In the genomic region with DNA sequence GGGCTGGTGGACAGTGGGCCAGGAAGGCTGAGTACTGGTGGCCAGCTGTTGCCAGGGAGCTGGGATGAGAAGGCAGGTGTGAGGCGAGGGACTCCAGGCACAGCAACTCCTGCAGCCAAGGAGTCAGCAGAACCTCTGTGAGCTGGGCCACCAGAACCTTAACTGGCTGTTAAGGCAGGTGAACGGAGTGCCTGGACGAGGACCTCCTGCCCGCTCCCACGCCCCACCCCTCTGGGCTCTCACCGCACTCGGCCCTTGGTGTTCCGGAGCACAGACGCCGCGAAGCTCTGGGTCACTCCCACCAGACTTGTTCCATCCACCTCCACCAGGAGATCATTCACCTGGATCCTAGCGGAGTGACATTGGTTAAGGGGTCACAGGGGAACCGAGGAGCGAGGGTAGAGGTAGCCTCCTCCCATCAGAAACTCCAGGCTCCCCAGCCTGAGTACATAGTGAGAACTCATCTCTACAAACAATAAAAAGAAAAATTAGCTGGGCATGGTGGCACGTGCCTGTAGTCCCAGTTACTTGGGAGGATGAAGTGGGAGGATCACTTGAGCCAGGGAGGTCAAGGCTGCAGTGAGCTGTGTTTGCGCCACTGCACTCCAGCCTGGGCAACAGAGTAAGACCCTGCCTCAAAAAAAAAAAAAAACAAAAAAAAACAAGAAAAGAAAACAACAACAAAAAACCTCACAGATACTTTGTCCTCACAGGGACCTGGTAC, we compare ENCODE assay signal across 12 cellular contexts. TPM values are rescaled to one million over a fixed set of nuclear protein-coding genes. Genes with fewer than 3 reads are reported as not detected.
A peak's percentile ranks its signal among the peaks of the same experiment; 100 is the strongest.
DNase-seq lines count a peak whose midpoint lies in the region; TF ChIP-seq lines count a peak whose summit lies in the region.
"Had no signal": no experiment of that assay in that cellular context is flagged by ENCODE, and none has a peak within 500 bp of the region (broad histone marks: within the 10 kb centered on the region; RNA-seq: fewer than 3 reads in every experiment).

No MANE protein-coding gene starts in this region.

- no peak for DNase-seq in activated T-cell treated with anti-CD3 and anti-CD28 coated beads, Interleukin-2, amount 50 U/mL, for 24 hours
- DNase-seq in activated T-cell treated with anti-CD3 and anti-CD28 coated beads, Interleukin-2, amount 50 U/mL, for 1 hour: no peak
- DNase-seq in esophagus squamous epithelium (lab: John Stamatoyannopoulos, UW) (no peak), spleen (no peak), AML-193 (lab: John Stamatoyannopoulos, UW) (no peak), WERI-Rb-1 (no peak), NCI-H446 treated with DMSO at 0.1 percent for 48 hours (lab: John Stamatoyannopoulos, UW) (no peak)
- DNase-seq: stimulated activated CD4-positive, alpha-beta T cell treated with anti-CD3 and anti-CD28 coated beads, Interleukin-15, amount 100 ng/mL, for 24 hours had no signal

- H3K36me3 Mint-ChIP-seq in activated T-cell treated with anti-CD3 and anti-CD28 coated beads, Interleukin-2, amount 50 U/mL, for 24 hours (ENCODE audit: low read depth): peaks cover 99% of the 10 kb centered on the region

- 82 to 86% methylated on average over 3 to 6 of the region's 16 CpGs for WGBS in esophagus squamous epithelium, 2 donors
- WGBS in spleen, 5 donors: 83 to 91% (median 85%) methylated on average over 6 to 16 of the region's 16 CpGs

- peaks cover 32 to 68% (median 48%) of the 10 kb centered on the region in 3 donors for H3K4me1 ChIP-seq in esophagus squamous epithelium
- H3K4me1 ChIP-seq in spleen: peaks cover 44 to 79% (median 71%) of the 10 kb centered on the region in 6 donors
- H3K4me1 ChIP-seq: pancreas had no signal

- intact Hi-C loops in esophagus squamous epithelium (cut with DNase I) (no loop called here), spleen (cut with DNase I; ENCODE audit: low total_unique reads) (no loop called here)

- TF ChIP-seq CTCF in VCaP (conservative IDR thresholded peaks at IDR 0.05) (no peak), esophagus squamous epithelium (IDR thresholded peaks at IDR 0.05) (no peak), spleen (IDR thresholded peaks at IDR 0.05 in 8 of 11, conservative IDR thresholded peaks at IDR 0.05 in 3 of 11) (no peak), WERI-Rb-1 (IDR thresholded peaks at IDR 0.05; ENCODE audit: low read depth, low read length) (no peak)

- no peaks in the 10 kb centered on the region for H3K27me3 Mint-ChIP-seq in activated T-cell treated with anti-CD3 and anti-CD28 coated beads, Interleukin-2, amount 50 U/mL, for 24 hours

- H3K27ac Mint-ChIP-seq in activated T-cell treated with anti-CD3 and anti-CD28 coated beads, Interleukin-2, amount 50 U/mL, for 24 hours: peak overlapping the region; percentile 82

- no peaks in the 10 kb centered on the region for H3K27me3 ChIP-seq in esophagus squamous epithelium
- no peaks in the 10 kb centered on the region for H3K27me3 ChIP-seq in spleen (replicated peaks in 1 of 7)
- H3K27me3 ChIP-seq in WERI-Rb-1 (ENCODE audit: insufficient read depth, low read depth, severe bottlenecking): no peaks in the 10 kb centered on the region
- H3K27me3 ChIP-seq: pancreas, vagina had no signal

- H3K9me3 Mint-ChIP-seq in activated T-cell treated with anti-CD3 and anti-CD28 coated beads, Interleukin-2, amount 50 U/mL, for 24 hours: no peaks in the 10 kb centered on the region

- peak overlapping the region; percentile 18 for H3K4me3 Mint-ChIP-seq in activated T-cell treated with anti-CD3 and anti-CD28 coated beads, Interleukin-2, amount 50 U/mL, for 24 hours

- H3K4me3 ChIP-seq in esophagus squamous epithelium: no peak overlapping the region
- peak overlapping the region in 1 of 8 donors; percentile 33 for H3K4me3 ChIP-seq in spleen
- no peak overlapping the region for H3K4me3 ChIP-seq in WERI-Rb-1 (ENCODE audit: low read depth, low read length)
- H3K4me3 ChIP-seq: pancreas had no signal

- H3K27ac ChIP-seq in VCaP (peak overlapping the region; percentile 52), esophagus squamous epithelium (peak overlapping the region in 3 of 4 donors; percentile 26 to 54 (median 39)), spleen (peak overlapping the region in 7 of 8 donors; percentile 5 to 75 (median 54)), WERI-Rb-1 (no peak overlapping the region)
- H3K27ac ChIP-seq: pancreas, vagina had no signal

- no peaks in the 10 kb centered on the region for H3K9me3 ChIP-seq in esophagus squamous epithelium
- no peaks in the 10 kb centered on the region for H3K9me3 ChIP-seq in spleen
- H3K9me3 ChIP-seq in WERI-Rb-1 (ENCODE audit: severe bottlenecking): no peaks in the 10 kb centered on the region
- H3K9me3 ChIP-seq: pancreas, vagina had no signal

- TF ChIP-seq POLR2A in esophagus squamous epithelium (IDR thresholded peaks at IDR 0.05) (no peak), spleen (IDR thresholded peaks at IDR 0.05) (no peak)

- H3K36me3 ChIP-seq in esophagus squamous epithelium (peaks cover 49 to 93% (median 74%) of the 10 kb centered on the region in 3 donors), spleen (peaks cover 3 to 100% (median 87%) of the 10 kb centered on the region in 6 donors), WERI-Rb-1 (peaks cover 95% of the 10 kb centered on the region)

- peaks cover 68% of the 10 kb centered on the region for H3K4me1 Mint-ChIP-seq in activated T-cell treated with anti-CD3 and anti-CD28 coated beads, Interleukin-2, amount 50 U/mL, for 24 hours (ENCODE audit: low read depth)

RNA-seq across cellular contexts. Expression of a gene that starts 9.3 kb away (rescaled TPM):
- 10 to 100 TPM; 24.9 to 35.9 (median 28.2) TPM for total RNA-seq in esophagus squamous epithelium
- total RNA-seq in spleen: 100 to 1,000 TPM in 4 of 7 donors, 10 to 100 TPM in 3; 54.1 to 136 (median 112) TPM
- polyA plus RNA-seq in spleen: 100 to 1,000 TPM in 1 of 3 donors, 10 to 100 TPM in 2; 30.0 to 105 (median 40.9) TPM

RNA-seq across cellular contexts. Expression of a gene that starts 11.2 kb away (rescaled TPM):
- total RNA-seq in esophagus squamous epithelium: under 1 TPM in 1 of 4 donors, not detected in 3; 0.57 TPM
- 1 to 10 TPM; 1.2 to 7.5 (median 4.1) TPM for total RNA-seq in spleen
- polyA plus RNA-seq in spleen: 1 to 10 TPM; 1.1 to 1.9 (median 1.1) TPM

RNA-seq across cellular contexts. Expression of a gene that starts 24.6 kb away (rescaled TPM):
- total RNA-seq in esophagus squamous epithelium (10 to 100 TPM in 1 of 4 donors, 1 to 10 TPM in 3; 1.9 to 15.1 (median 6.9) TPM), spleen (1 to 10 TPM in 6 of 7 donors, not detected in 1; 1.2 to 4.7 (median 2.7) TPM)
- 1 to 10 TPM; 3.7 to 5.9 (median 5.7) TPM for polyA plus RNA-seq in spleen
- total RNA-seq: activated CD8-positive, alpha-beta memory T cell treated with anti-CD3 and anti-CD28 coated beads for 36 hours had no signal

RNA-seq across cellular contexts. Expression of a gene that starts 46.0 kb away (rescaled TPM):
- total RNA-seq in esophagus squamous epithelium (10 to 100 TPM in 3 of 4 donors, 1 to 10 TPM in 1; 5.2 to 20.2 (median 12.8) TPM), spleen (10 to 100 TPM; 22.9 to 41.5 (median 26.1) TPM)
- 10 to 100 TPM in 1 of 3 donors, 1 to 10 TPM in 2; 8.7 to 16.9 (median 9.5) TPM for polyA plus RNA-seq in spleen
